8 cellular contexts compared by ENCODE assay signal in the genomic region with DNA sequence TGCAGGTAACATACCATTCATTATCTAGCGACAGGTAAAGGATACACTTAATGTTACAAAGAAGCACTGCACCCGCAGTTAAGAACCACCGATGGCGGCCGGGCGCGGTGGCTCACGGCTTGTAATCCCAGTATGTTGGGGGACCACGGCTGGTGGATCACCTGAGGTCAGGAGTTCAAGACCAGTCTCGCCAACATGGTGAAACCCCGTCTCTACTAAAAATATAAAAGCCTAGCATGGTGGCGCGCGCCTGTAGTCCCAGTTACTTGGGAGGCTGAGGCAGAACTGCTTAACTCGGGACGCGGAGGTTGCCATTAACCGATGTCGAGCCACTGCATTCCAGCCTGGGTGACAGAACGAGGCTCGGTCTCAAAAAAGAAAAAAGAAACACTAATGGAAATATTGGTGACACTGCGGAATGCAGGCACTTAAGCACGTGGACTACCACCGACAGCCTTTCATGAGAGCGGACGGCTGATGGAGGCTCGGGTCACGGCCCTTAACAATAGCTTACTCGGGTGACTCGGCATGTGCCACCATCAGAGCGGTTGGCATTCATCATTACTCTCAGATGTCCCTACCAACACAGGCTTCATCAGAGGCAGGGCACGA. TPM values are rescaled to one million over a fixed set of nuclear protein-coding genes. Genes with fewer than 3 reads are reported as not detected.
DNase-seq lines count a peak whose midpoint lies in the region; ATAC-seq and TF ChIP-seq lines count a peak whose summit lies in the region.

No MANE protein-coding gene starts in this region.

- peak overlapping the region; percentile 65 for H3K4me3 ChIP-seq in BJ (ENCODE audit: low read depth, low read length)

- no peak for TF ChIP-seq EP300 in Ishikawa (IDR thresholded peaks at IDR 0.05; ENCODE audit: borderline replicate concordance)

- H3K36me3 ChIP-seq in BJ (ENCODE audit: control insufficient read depth, insufficient read depth, low read length): peaks cover 9% of the 10 kb centered on the region

- peak overlapping the region; percentile 94 for H3K4me3 Mint-ChIP-seq in stimulated activated effector memory CD8-positive, alpha-beta T cell treated with anti-CD3 and anti-CD28 coated beads, Interleukin-12 subunit alpha, Interleukin-12 subunit beta, amount 100 ng/mL, for 72 hours

- DNase-seq in BJ (ENCODE audit: low read depth): no peak
- peak; percentile 28 for DNase-seq in amniotic epithelial cell (ENCODE audit: low read depth)
- peak; percentile 46 for DNase-seq in iris pigment epithelial cell (ENCODE audit: low read depth)
- no peak for DNase-seq in stimulated activated effector memory CD8-positive, alpha-beta T cell treated with anti-CD3 and anti-CD28 coated beads, Interleukin-12 subunit alpha, Interleukin-12 subunit beta, amount 100 ng/mL, for 72 hours (ENCODE audit: low spot score in 2 of 2)
- DNase-seq in Ammon's horn (ENCODE audit: low spot score): no peak
- no peak for DNase-seq in NCI-H2196 (lab: John Stamatoyannopoulos, UW; ENCODE audit: unreplicated experiment)

- POLR2A ChIA-PET in BJ (lab: Charles Lee): no interaction called here

- no peak for TF ChIP-seq RAD21 in Ishikawa (IDR thresholded peaks at IDR 0.05; ENCODE audit: low read depth)

- peak overlapping the region; percentile 99 for H3K27ac Mint-ChIP-seq in stimulated activated effector memory CD8-positive, alpha-beta T cell treated with anti-CD3 and anti-CD28 coated beads, Interleukin-12 subunit alpha, Interleukin-12 subunit beta, amount 100 ng/mL, for 72 hours

- CTCF ChIA-PET in BJ (lab: Yijun Ruan, JAX): no interaction called here

- H3K4me1 Mint-ChIP-seq in stimulated activated effector memory CD8-positive, alpha-beta T cell treated with anti-CD3 and anti-CD28 coated beads, Interleukin-12 subunit alpha, Interleukin-12 subunit beta, amount 100 ng/mL, for 72 hours: peaks cover 72% of the 10 kb centered on the region

- no peak for ATAC-seq in stimulated activated effector memory CD8-positive, alpha-beta T cell treated with anti-CD3 and anti-CD28 coated beads, Interleukin-12 subunit alpha, Interleukin-12 subunit beta, amount 100 ng/mL, for 72 hours
- no peak for ATAC-seq in HG03095 (IDR thresholded peaks at IDR 0.05; ENCODE audit: unreplicated experiment)

- H3K36me3 Mint-ChIP-seq in stimulated activated effector memory CD8-positive, alpha-beta T cell treated with anti-CD3 and anti-CD28 coated beads, Interleukin-12 subunit alpha, Interleukin-12 subunit beta, amount 100 ng/mL, for 72 hours: peaks cover 82% of the 10 kb centered on the region

- H3K27me3 ChIP-seq in BJ (ENCODE audit: control insufficient read depth, insufficient read depth, low read length): no peaks in the 10 kb centered on the region

- H3K9me3 Mint-ChIP-seq in stimulated activated effector memory CD8-positive, alpha-beta T cell treated with anti-CD3 and anti-CD28 coated beads, Interleukin-12 subunit alpha, Interleukin-12 subunit beta, amount 100 ng/mL, for 72 hours: no peaks in the 10 kb centered on the region

- no peak for TF ChIP-seq CTCF in BJ (IDR thresholded peaks at IDR 0.05; ENCODE audit: insufficient read depth, low read depth, low read length)

TF ChIP-seq in Ishikawa, 13 proteins besides CTCF, POLR2A, EP300 and RAD21:
- TF ChIP-seq TEAD4 (IDR thresholded peaks at IDR 0.05) (peak; percentile 25), USF1 (IDR thresholded peaks at IDR 0.05) (no peak)

RNA-seq across cellular contexts. Expression of gene GAS5, which starts 0.5 kb away (rescaled TPM):
- 839 and 1,190 TPM in 2 replicates for polyA plus RNA-seq in BJ (2011; rRNA removed)
- polyA minus RNA-seq in BJ (2011; rRNA and poly(A)+ RNA removed): 170 and 256 TPM in 2 replicates

RNA-seq across cellular contexts. Expression of gene ZBTB37, which starts 0.9 kb away (rescaled TPM):
- polyA plus RNA-seq in BJ (2011; rRNA removed): 1.8 and 2.1 TPM in 2 replicates
- polyA minus RNA-seq in BJ (2011; rRNA and poly(A)+ RNA removed): 5.1 and 7.2 TPM in 2 replicates

RNA-seq across cellular contexts. Expression of gene CENPL, which starts 42.6 kb away (rescaled TPM):
- polyA plus RNA-seq in BJ (2011; rRNA removed): 8.3 and 13.2 TPM in 2 replicates
- 7.0 and 7.7 TPM in 2 replicates for polyA minus RNA-seq in BJ (2011; rRNA and poly(A)+ RNA removed)

RNA-seq across cellular contexts. Expression of gene DARS2, which starts 42.8 kb away (rescaled TPM):
- 15.8 and 24.3 TPM in 2 replicates for polyA plus RNA-seq in BJ (2011; rRNA removed)
- 13.7 and 17.3 TPM in 2 replicates for polyA minus RNA-seq in BJ (2011; rRNA and poly(A)+ RNA removed)

RNA-seq across cellular contexts. Expression of gene SERPINC1, which starts 49.9 kb away (rescaled TPM):
- 0.05 and 0.16 TPM in 2 replicates for polyA plus RNA-seq in BJ (2011; rRNA removed)
- 0.93 TPM in 1 of 2 replicates, not detected in the other for polyA minus RNA-seq in BJ (2011; rRNA and poly(A)+ RNA removed)

Comparison
In these comparisons a context has a peak if more than half of its experiments do, and no peak if none do; other contexts are left out.
1. DNase-seq: peak in amniotic epithelial cell (single experiment) and iris pigment epithelial cell (single experiment); none in BJ (single experiment), stimulated activated effector memory CD8-positive, alpha-beta T cell treated with anti-CD3 and anti-CD28 coated beads, Interleukin-12 subunit alpha, Interleukin-12 subunit beta, amount 100 ng/mL, for 72 hours (0 of 2), Ammon's horn (single experiment) and NCI-H2196 (single experiment).